In the genomic region with DNA sequence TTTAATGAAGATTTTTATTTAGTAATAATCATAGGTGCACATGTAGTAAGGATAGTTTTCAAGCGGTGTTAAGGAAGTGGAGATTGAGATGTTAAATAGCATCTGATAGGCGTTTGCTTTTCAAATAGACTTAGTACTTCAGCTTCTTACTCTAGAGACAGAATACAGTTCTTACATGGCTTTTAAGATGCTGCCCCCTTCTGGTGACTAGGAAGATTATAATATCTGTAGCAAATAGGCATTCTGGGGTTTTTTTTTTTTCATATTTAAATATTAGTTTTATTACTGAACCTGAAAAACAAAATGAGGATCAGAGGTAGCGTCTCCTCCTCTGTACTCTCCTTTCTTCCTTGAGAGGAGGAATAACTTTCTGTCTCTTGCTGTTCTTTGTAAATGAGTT, we compare ENCODE assay signal across 8 cellular contexts.
DNase-seq lines count a peak whose midpoint lies in the region; ATAC-seq, FAIRE-seq and TF ChIP-seq lines count a peak whose summit lies in the region.

No MANE protein-coding gene starts in this region.

- H3K36me3 ChIP-seq in PC-3 (ENCODE audit: low read depth, low read length) = no peaks in the 10 kb centered on the region

- TF ChIP-seq CTCF in PC-3 (conservative IDR thresholded peaks at IDR 0.05; ENCODE audit: low read depth, low read length) = peak; percentile 68

- no peak overlapping the region for H3K4me2 ChIP-seq in PC-3 (ENCODE audit: low read length)

- H3K9me3 ChIP-seq in PC-3 (ENCODE audit: low read length) = no peaks in the 10 kb centered on the region

- no peaks in the 10 kb centered on the region for H3K9me2 ChIP-seq in PC-3 (replicated peaks; ENCODE audit: low read length)

- ATAC-seq in PC-3 (peak; percentile 80), GM18868 (IDR thresholded peaks at IDR 0.05; ENCODE audit: unreplicated experiment) (no peak), HG03097 (IDR thresholded peaks at IDR 0.05; ENCODE audit: low FRiP score, unreplicated experiment) (no peak)

- H3K27me3 ChIP-seq in PC-3 (ENCODE audit: low read length) = no peaks in the 10 kb centered on the region

- H3K9ac ChIP-seq in PC-3 (ENCODE audit: low read length) = no peak overlapping the region

- H3K27ac ChIP-seq in PC-3 (ENCODE audit: low read length) = no peak overlapping the region

- CTCF ChIA-PET in PC-3 (lab: Charles Lee) = interaction anchor here (0.6 to 1.0 kb wide), 11 partner anchors 17 to 487 kb away, joined by 3 to 23 read pairs (median 5); no protein-coding TSS in a partner anchor

- FAIRE-seq in endometrium (lab: Jason Lieb, UNC) = peak; percentile 93

- no peak overlapping the region for H3K4me3 ChIP-seq in PC-3 (ENCODE audit: low read length)

- H3K4me1 ChIP-seq in PC-3 (ENCODE audit: insufficient read depth, low read length) = no peaks in the 10 kb centered on the region

- intact Hi-C loops in PC-3 (cut with micrococcal nuclease) = loop anchor here (1.0 to 2.0 kb wide), 4 partner anchors 42 to 458 kb away; a partner anchor contains a TSS

- no TSS peak for BruUV-seq in PC-3 (replicated peaks; lab: Mats Ljungman, UMichigan)

- POLR2A ChIA-PET in PC-3 (lab: Charles Lee; ENCODE audit: unreplicated experiment) = interaction anchor here (0.6 kb wide), 1 partner anchor 24 kb away, joined by 3 read pairs; no protein-coding TSS in a partner anchor

- no peak overlapping the region for H2AFZ ChIP-seq in PC-3 (ENCODE audit: low read length)

- H3K79me2 ChIP-seq in PC-3 (ENCODE audit: low read length) = peaks cover 64% of the 10 kb centered on the region

- no peaks in the 10 kb centered on the region for H3F3A ChIP-seq in PC-3 (ENCODE audit: low read length, unreplicated experiment)

- no peaks in the 10 kb centered on the region; the same call in 1 of the 2 replicates for H4K20me1 ChIP-seq in PC-3 (ENCODE audit: low read length)

- DNase-seq in DMS79 treated with DMSO at 0.1 percent for 48 hours (lab: John Stamatoyannopoulos, UW) (peak; percentile 82), M059J (ENCODE audit: low read depth) (peak; percentile 69), PC-3 (peak; percentile 75), midbrain (lab: John Stamatoyannopoulos, UW) (peak; percentile 76)
- DNase-seq in activated T-cell treated with anti-CD3 and anti-CD28 coated beads, Interleukin-2, amount 50 U/mL, for 1 hour = no peak
